In the genomic region with DNA sequence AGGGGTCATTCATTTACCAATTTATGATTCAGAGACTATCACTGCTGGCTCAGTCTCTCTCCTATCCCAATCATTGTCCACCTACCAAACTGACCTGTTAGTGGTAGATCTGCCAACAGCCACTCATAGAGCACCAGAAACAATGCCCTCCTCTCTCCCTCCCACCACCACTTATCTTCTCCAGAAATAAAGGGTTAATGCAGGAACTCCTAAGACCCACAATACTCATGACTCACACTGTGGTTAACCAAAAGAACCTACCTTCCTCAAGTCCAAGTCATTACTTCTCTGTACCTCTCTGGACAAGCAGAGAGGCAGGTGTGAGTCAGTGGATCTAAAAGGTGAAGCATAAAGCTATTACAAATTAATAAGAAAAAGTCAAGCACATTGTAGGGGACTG, we compare ENCODE assay signal across 20 cellular contexts. TPM values are rescaled to one million over a fixed set of nuclear protein-coding genes. Genes with fewer than 3 reads are reported as not detected.
DNase-seq lines count a peak whose midpoint lies in the region; ATAC-seq and TF ChIP-seq lines count a peak whose summit lies in the region.
"Had no signal": no experiment of that assay in that cellular context is flagged by ENCODE, and none has a peak within 500 bp of the region (broad histone marks: within the 10 kb centered on the region; RNA-seq: fewer than 3 reads in every experiment).

No MANE protein-coding gene starts in this region.

- TF ChIP-seq CTCF in NB4 (IDR thresholded peaks at IDR 0.05; ENCODE audit: low read depth, low read length) = no peak
- no peak for TF ChIP-seq CTCF in astrocyte of the spinal cord (IDR thresholded peaks at IDR 0.05; ENCODE audit: low read depth, low read length)
- no peak for TF ChIP-seq CTCF in gastrocnemius medialis (IDR thresholded peaks at IDR 0.05 in 4 of 5, conservative IDR thresholded peaks at IDR 0.05 in 1 of 5)

- H3K27ac ChIP-seq in gastrocnemius medialis = no peak overlapping the region
- H3K27ac ChIP-seq: esophagus squamous epithelium, psoas muscle, upper lobe of left lung had no signal

- ATAC-seq in gastrocnemius medialis (no peak), GM19351 (IDR thresholded peaks at IDR 0.05; ENCODE audit: unreplicated experiment) (no peak)
- ATAC-seq: heart left ventricle, psoas muscle had no signal

- no peaks in the 10 kb centered on the region for H3K27me3 ChIP-seq in gastrocnemius medialis
- H3K27me3 ChIP-seq: upper lobe of left lung had no signal

- H3K36me3 ChIP-seq in gastrocnemius medialis = no peaks in the 10 kb centered on the region
- H3K36me3 ChIP-seq: BE2C, heart left ventricle, upper lobe of left lung had no signal

- no peaks in the 10 kb centered on the region for H3K9me3 ChIP-seq in gastrocnemius medialis
- H3K9me3 ChIP-seq: BE2C, esophagus squamous epithelium, heart left ventricle, psoas muscle, upper lobe of left lung had no signal

- no peak overlapping the region for H3K4me3 ChIP-seq in NB4 (ENCODE audit: low read depth, low read length)
- no peak overlapping the region for H3K4me3 ChIP-seq in astrocyte of the spinal cord (ENCODE audit: low read depth, low read length)
- no peak overlapping the region for H3K4me3 ChIP-seq in gastrocnemius medialis
- H3K4me3 ChIP-seq: esophagus squamous epithelium, heart left ventricle, psoas muscle, upper lobe of left lung had no signal

- TF ChIP-seq POLR2A in NB4 (IDR thresholded peaks at IDR 0.05; ENCODE audit: extremely low read depth, insufficient read length) (no peak), gastrocnemius medialis (IDR thresholded peaks at IDR 0.05) (no peak)

- no peaks in the 10 kb centered on the region for H3K4me1 ChIP-seq in gastrocnemius medialis
- H3K4me1 ChIP-seq: BE2C, psoas muscle, upper lobe of left lung had no signal

- peak; percentile 34 for DNase-seq in HCEC 1CT
- DNase-seq in NB4 (ENCODE audit: low read depth) = peak; percentile 26
- peak; percentile 33 for DNase-seq in astrocyte of the spinal cord (ENCODE audit: low read depth, low spot score)
- peak; percentile 17 for DNase-seq in myocyte (ENCODE audit: low read depth)
- DNase-seq in gastrocnemius medialis = no peak
- DNase-seq in HEK293T (ENCODE audit: extremely low spot score) = no peak
- no peak for DNase-seq in MV-4-11 (lab: John Stamatoyannopoulos, UW)
- DNase-seq: activated B cell treated with CpG ODN at 0.5 μM for 24 hours; activated gamma-delta T cell treated with Interleukin-2 at 50 U/mL for 16 hours; BE2C; esophagus squamous epithelium; heart left ventricle; KBM-7; NCI-H2171 treated with DMSO at 0.1 percent for 48 hours; psoas muscle; stimulated activated naive CD4-positive, alpha-beta T cell; upper lobe of left lung had no signal

- in situ Hi-C loops in astrocyte of the spinal cord (cut with HindIII; ENCODE audit: low sequenced_read_pairs) (no loop called here), gastrocnemius medialis (cut with MboI; ENCODE audit: low sequenced_read_pairs in 4 of 4) (no loop called here)

- intact Hi-C loops in gastrocnemius medialis (cut with DNase I; ENCODE audit: low total_unique reads) = no loop called here

- CTCF ChIA-PET in HEK293T (lab: Yijun Ruan, JAX) = no interaction called here

- POLR2A ChIA-PET in HEK293T (lab: Yijun Ruan, JAX) = no interaction called here

TF ChIP-seq in HEK293T, 16 proteins besides CTCF, POLR2A, EP300 and RAD21:
- no peak for TF ChIP-seq FOXK2 (IDR thresholded peaks at IDR 0.05)
- TF ChIP-seq CTBP1 (IDR thresholded peaks at IDR 0.05; ENCODE audit: borderline replicate concordance) = no peak
- no peak for TF ChIP-seq LEF1 (IDR thresholded peaks at IDR 0.05; ENCODE audit: borderline replicate concordance)
- no peak for TF ChIP-seq TARDBP (IDR thresholded peaks at IDR 0.05)
- TF ChIP-seq HDGF (IDR thresholded peaks at IDR 0.05; ENCODE audit: borderline replicate concordance) = no peak
- no peak for TF ChIP-seq FOXA1 (IDR thresholded peaks at IDR 0.05)
- no peak for TF ChIP-seq SP1 (IDR thresholded peaks at IDR 0.05)
- TF ChIP-seq ZNF384 (IDR thresholded peaks at IDR 0.05) = no peak
- TF ChIP-seq ARNT (IDR thresholded peaks at IDR 0.05) = no peak
- TF ChIP-seq FOXM1 (IDR thresholded peaks at IDR 0.05; ENCODE audit: borderline replicate concordance) = no peak
- no peak for TF ChIP-seq BHLHE40 (IDR thresholded peaks at IDR 0.05; ENCODE audit: borderline replicate concordance)
- no peak for TF ChIP-seq SUZ12 (IDR thresholded peaks at IDR 0.05)
- no peak for TF ChIP-seq L3MBTL2 (conservative IDR thresholded peaks at IDR 0.05)
- no peak for TF ChIP-seq PKNOX1 (IDR thresholded peaks at IDR 0.05)
- no peak for TF ChIP-seq ELF4 (IDR thresholded peaks at IDR 0.05)

RNA-seq across cellular contexts. Expression of gene CAMK1G, which starts 40.9 kb away (rescaled TPM):
- total RNA-seq in myocyte (not detected in 2 replicates), gastrocnemius medialis (under 1 TPM in 1 of 4 donors, not detected in 3; 0.16 TPM)
- not detected for polyA plus RNA-seq in myocyte (2012)
- total RNA-seq: activated B cell treated with CpG ODN at 0.5 μM for 24 hours; mesenteric fat pad; T-helper 1 cell treated with Interleukin-12 subunit alpha and Interleukin-12 subunit beta and Interleukin-4 antibody, amounts not matched to agents 30 ng/mL and 1 ng/mL, for 36 hours had no signal
- polyA plus RNA-seq: heart left ventricle had no signal

Comparison
In these comparisons a context has a peak if more than half of its experiments do, and no peak if none do; other contexts are left out.
1. DNase-seq: peak in HCEC 1CT (single experiment), NB4 (single experiment), astrocyte of the spinal cord (single experiment) and myocyte (single experiment); none in gastrocnemius medialis (0 of 2), HEK293T (single experiment) and MV-4-11 (single experiment).